Comparison of ENCODE assay signal across 25 cellular contexts in the genomic region with DNA sequence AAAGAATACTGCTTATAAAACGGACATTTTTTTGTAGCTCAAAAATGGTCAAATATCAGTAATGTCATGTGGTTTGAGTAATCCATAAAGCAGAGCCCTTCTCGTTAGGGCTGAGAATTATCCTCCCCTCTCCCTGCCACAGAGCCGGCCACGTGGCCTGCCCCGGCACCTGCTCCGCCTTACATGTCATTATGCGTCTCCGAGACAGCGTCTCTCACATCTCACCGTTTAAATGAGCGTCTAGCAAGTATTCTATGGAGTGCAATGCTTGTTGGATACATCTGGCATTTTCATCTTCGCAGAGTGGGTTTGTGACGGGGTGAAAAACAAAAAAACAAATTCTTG.
"Had no signal": no experiment of that assay in that cellular context is flagged by ENCODE, and none has a peak within 500 bp of the region (broad histone marks: within the 10 kb centered on the region; RNA-seq: fewer than 3 reads in every experiment).

No MANE protein-coding gene starts in this region.

- H3K9me3 Mint-ChIP-seq: activated B cell treated with CpG ODN at 0.5 μM for 24 hours; activated CD4-positive, alpha-beta memory T cell treated with anti-CD3 and anti-CD28 coated beads for 36 hours; activated naive CD8-positive, alpha-beta T cell treated with anti-CD3 and anti-CD28 coated beads, Interleukin-2, amount 50 U/mL, for 24 hours; activated T-cell treated with anti-CD3 and anti-CD28 coated beads, Interleukin-2, amount 50 U/mL, for 72 hours; brain; nephron; stimulated activated memory B cell treated with anti-CD40 and anti-IgM and Interleukin-4, amounts not matched to agents 10 μg/mL and 1 μg/mL and 100 μg/mL, for 72 hours; T-helper 1 cell treated with Interleukin-12 subunit alpha and Interleukin-12 subunit beta and Interleukin-4 antibody, amounts not matched to agents 30 μg/mL and 1 μg/mL, for 36 hours had no signal

- H3K4me3 ChIP-seq: pancreas, right lobe of liver, stomach, suprapubic skin, transverse colon had no signal

- H3K27ac Mint-ChIP-seq: activated B cell treated with CpG ODN at 0.5 μM for 24 hours; activated CD4-positive, alpha-beta memory T cell treated with anti-CD3 and anti-CD28 coated beads for 36 hours; activated CD4-positive, alpha-beta T cell treated with anti-CD3 and anti-CD28 coated beads for 36 hours; activated naive CD8-positive, alpha-beta T cell treated with anti-CD3 and anti-CD28 coated beads, Interleukin-2, amount 50 U/mL, for 24 hours; activated T-cell treated with anti-CD3 and anti-CD28 coated beads, Interleukin-2, amount 50 U/mL, for 72 hours; stimulated activated memory B cell treated with anti-CD40 and anti-IgM and Interleukin-4, amounts not matched to agents 10 μg/mL and 1 μg/mL and 100 μg/mL, for 72 hours; T-helper 1 cell treated with Interleukin-12 subunit alpha and Interleukin-12 subunit beta and Interleukin-4 antibody, amounts not matched to agents 30 μg/mL and 1 μg/mL, for 36 hours had no signal

- H3K4me1 ChIP-seq: right lobe of liver had no signal

- H3K27me3 ChIP-seq: pancreas, right lobe of liver, stomach, suprapubic skin, transverse colon had no signal

- DNase-seq: activated B cell treated with CpG ODN at 0.5 μM for 24 hours; activated CD4-positive, alpha-beta memory T cell treated with anti-CD3 and anti-CD28 coated beads for 36 hours; activated CD4-positive, alpha-beta T cell treated with anti-CD3 and anti-CD28 coated beads for 36 hours; activated effector memory CD4-positive, alpha-beta T cell treated with Interleukin-2 at 50 U/mL for 16 hours; activated naive CD4-positive, alpha-beta T cell treated with anti-CD3 and anti-CD28 coated beads, Interleukin-2, amount 50 U/mL, for 16 hours; activated naive CD8-positive, alpha-beta T cell treated with anti-CD3 and anti-CD28 coated beads, Interleukin-2, amount 50 U/mL, for 24 hours; activated T-cell treated with anti-CD3 and anti-CD28 coated beads, Interleukin-2, amount 50 U/mL, for 72 hours; effector CD8-positive, alpha-beta T cell; foreskin melanocyte; hippocampal formation; left ventricle myocardium superior; mammary epithelial cell; midbrain; pancreas; small intestine; stimulated activated CD4-positive, alpha-beta T cell treated with anti-CD3 and anti-CD28 coated beads, Interleukin-15, amount 100 ng/mL, for 24 hours; stomach; T1000; transverse colon had no signal

- FAIRE-seq: pancreas, small intestine had no signal

- H3K36me3 Mint-ChIP-seq: activated CD4-positive, alpha-beta memory T cell treated with anti-CD3 and anti-CD28 coated beads for 36 hours had no signal

- H3K36me3 ChIP-seq: pancreas, right lobe of liver, suprapubic skin, transverse colon had no signal

- H3K4me3 Mint-ChIP-seq: activated B cell treated with CpG ODN at 0.5 μM for 24 hours; activated CD4-positive, alpha-beta memory T cell treated with anti-CD3 and anti-CD28 coated beads for 36 hours; activated CD4-positive, alpha-beta T cell treated with anti-CD3 and anti-CD28 coated beads for 36 hours; activated naive CD8-positive, alpha-beta T cell treated with anti-CD3 and anti-CD28 coated beads, Interleukin-2, amount 50 U/mL, for 24 hours; activated T-cell treated with anti-CD3 and anti-CD28 coated beads, Interleukin-2, amount 50 U/mL, for 72 hours; brain; nephron; stimulated activated memory B cell treated with anti-CD40 and anti-IgM and Interleukin-4, amounts not matched to agents 10 μg/mL and 1 μg/mL and 100 μg/mL, for 72 hours; T-helper 1 cell treated with Interleukin-12 subunit alpha and Interleukin-12 subunit beta and Interleukin-4 antibody, amounts not matched to agents 30 μg/mL and 1 μg/mL, for 36 hours had no signal

- H3K4me1 Mint-ChIP-seq: activated CD4-positive, alpha-beta T cell treated with anti-CD3 and anti-CD28 coated beads for 36 hours had no signal

- H3K27me3 Mint-ChIP-seq: activated B cell treated with CpG ODN at 0.5 μM for 24 hours; activated CD4-positive, alpha-beta memory T cell treated with anti-CD3 and anti-CD28 coated beads for 36 hours; activated CD4-positive, alpha-beta T cell treated with anti-CD3 and anti-CD28 coated beads for 36 hours; activated naive CD8-positive, alpha-beta T cell treated with anti-CD3 and anti-CD28 coated beads, Interleukin-2, amount 50 U/mL, for 24 hours; brain; stimulated activated memory B cell treated with anti-CD40 and anti-IgM and Interleukin-4, amounts not matched to agents 10 μg/mL and 1 μg/mL and 100 μg/mL, for 72 hours had no signal

- ATAC-seq: activated CD4-positive, alpha-beta T cell treated with anti-CD3 and anti-CD28 coated beads for 36 hours; activated naive CD8-positive, alpha-beta T cell treated with anti-CD3 and anti-CD28 coated beads, Interleukin-2, amount 50 U/mL, for 24 hours; activated T-cell treated with anti-CD3 and anti-CD28 coated beads, Interleukin-2, amount 50 U/mL, for 72 hours; left ventricle myocardium superior; pancreas; right lobe of liver; stimulated activated memory B cell treated with anti-CD40 and anti-IgM and Interleukin-4, amounts not matched to agents 10 μg/mL and 1 μg/mL and 100 μg/mL, for 72 hours had no signal

- H3K9me3 ChIP-seq: pancreas, right lobe of liver, stomach, suprapubic skin, transverse colon had no signal

- H3K27ac ChIP-seq: pancreas, right lobe of liver, stomach, suprapubic skin, transverse colon had no signal
